24 cellular contexts compared by ENCODE assay signal in genomic region chr7:72540106-72540611, GRCh38.
"Had no signal": no experiment of that assay in that cellular context is flagged by ENCODE, and none has a peak within 500 bp of the region (broad histone marks: within the 10 kb centered on the region; RNA-seq: fewer than 3 reads in every experiment).

No MANE protein-coding gene starts in this region.

- DNase-seq: activated CD4-positive, alpha-beta T cell treated with anti-CD3 and anti-CD28 coated beads for 36 hours; activated CD4-positive, alpha-beta T cell treated with anti-CD3 and anti-CD28 coated beads, Interleukin-2, amount 10 ng/mL, durations not matched to agents 7 days and 5 days; activated CD4-positive, alpha-beta T cell treated with anti-CD3 and anti-CD28 coated beads, Interleukin-2, amount 50 U/mL, for 48 hours; activated CD8-positive, alpha-beta memory T cell treated with anti-CD3 and anti-CD28 coated beads, Interleukin-2, amount 50 U/mL, for 4 hours; activated CD8-positive, alpha-beta T cell treated with anti-CD3 and anti-CD28 coated beads, Interleukin-2, amount 10 ng/mL, durations not matched to agents 7 days and 5 days; activated gamma-delta T cell treated with Interleukin-2 at 50 U/mL for 16 hours; activated naive CD4-positive, alpha-beta T cell treated with anti-CD3 and anti-CD28 coated beads for 36 hours; activated T-cell treated with anti-CD3 and anti-CD28 coated beads for 4 hours; activated T-cell treated with anti-CD3 and anti-CD28 coated beads, Interleukin-2, amount 50 U/mL, for 4 hours; adrenal gland; body of pancreas; MM.1S; MV-4-11; NCI-H1092; NCI-H1436 treated with DMSO at 0.1 percent for 48 hours; NCI-H1694 treated with DMSO at 0.1 percent for 48 hours; NCI-H2029; NCI-H2107; NCI-H2171; NCI-H510A; NK-92 treated with Interleukin-12 subunit alpha and Interleukin-12 subunit beta, amount 100 ng/mL, for 24 hours; Right ventricle myocardium superior; SK-N-SH had no signal

- H3K4me3 ChIP-seq: adrenal gland, body of pancreas, breast epithelium had no signal
